9 cellular contexts compared by ENCODE assay signal in genomic region chr4:81469774-81470455, GRCh38. TPM values are rescaled to one million over a fixed set of nuclear protein-coding genes. Genes with fewer than 3 reads are reported as not detected.
A peak's percentile ranks its signal among the peaks of the same experiment; 100 is the strongest.
DNase-seq lines count a peak whose midpoint lies in the region; ATAC-seq and TF ChIP-seq lines count a peak whose summit lies in the region.
"Had no signal": no experiment of that assay in that cellular context is flagged by ENCODE, and none has a peak within 500 bp of the region (broad histone marks: within the 10 kb centered on the region; RNA-seq: fewer than 3 reads in every experiment).

No MANE protein-coding gene starts in this region.

- 19 to 26% (median 24%) methylated on average over 7 of the region's 7 CpGs for WGBS in heart left ventricle, 4 donors

- peaks cover 43% of the 10 kb centered on the region for H3K27me3 Mint-ChIP-seq in mesothelial cell of epicardium (ENCODE audit: low read depth)

- H3K9me3 ChIP-seq in heart left ventricle (no peaks in the 10 kb centered on the region), upper lobe of right lung (no peaks in the 10 kb centered on the region), SJCRH30 (replicated peaks) (no peaks in the 10 kb centered on the region)

- TF ChIP-seq CTCF in heart left ventricle (IDR thresholded peaks at IDR 0.05) = no peak
- TF ChIP-seq CTCF in mesothelial cell of epicardium (IDR thresholded peaks at IDR 0.05; ENCODE audit: unreplicated experiment) = no peak
- TF ChIP-seq CTCF in upper lobe of right lung (IDR thresholded peaks at IDR 0.05) = no peak

- ATAC-seq in heart left ventricle (no peak), upper lobe of right lung (no peak)

- no peaks in the 10 kb centered on the region for H3K36me3 ChIP-seq in heart left ventricle
- no peaks in the 10 kb centered on the region for H3K36me3 ChIP-seq in upper lobe of right lung
- no peaks in the 10 kb centered on the region for H3K36me3 ChIP-seq in SJCRH30

- peak overlapping the region; percentile 77 for H3K4me3 Mint-ChIP-seq in mesothelial cell of epicardium

- intact Hi-C loops in heart left ventricle (cut with DNase I) = loop anchor here in 5 of 10 donors (2.0 to 10.0 kb wide), 11 partner anchors 63 to 795 kb away; no protein-coding TSS in a partner anchor
- intact Hi-C loops in cardiac septum (cut with DNase I) = loop anchor here (5.0 to 10.0 kb wide), 6 partner anchors 97 to 815 kb away; no protein-coding TSS in a partner anchor
- intact Hi-C loops in upper lobe of right lung (cut with DNase I) = loop anchor here (5.0 kb wide), 1 partner anchor 372 kb away; no protein-coding TSS in a partner anchor

- peak overlapping the region; percentile 3 for H3K27ac Mint-ChIP-seq in mesothelial cell of epicardium

- no peaks in the 10 kb centered on the region for H3K36me3 Mint-ChIP-seq in mesothelial cell of epicardium

- no peak for TF ChIP-seq POLR2A in heart left ventricle (IDR thresholded peaks at IDR 0.05)

- H3K27me3 ChIP-seq in heart left ventricle = no peaks in the 10 kb centered on the region
- H3K27me3 ChIP-seq in upper lobe of right lung = no peaks in the 10 kb centered on the region
- peaks cover 19% of the 10 kb centered on the region; the same call in 1 of the 2 replicates for H3K27me3 ChIP-seq in SJCRH30

- H3K4me1 ChIP-seq in heart left ventricle (peaks cover 0 to 46% (median 22%) of the 10 kb centered on the region in 12 donors), upper lobe of right lung (peaks cover 43% of the 10 kb centered on the region), SJCRH30 (peaks cover 3% of the 10 kb centered on the region; the same call in 1 of the 2 replicates)

- H3K4me1 Mint-ChIP-seq in mesothelial cell of epicardium = peaks cover 53% of the 10 kb centered on the region

- H3K4me3 ChIP-seq in heart left ventricle (peak overlapping the region; percentile 70 to 96 (median 87)), upper lobe of right lung (peak overlapping the region; percentile 94), SJCRH30 (no peak overlapping the region)

- no peak for DNase-seq in heart left ventricle
- no peak for DNase-seq in cardiac septum (ENCODE audit: low spot score)
- no peak for DNase-seq in caudate nucleus (lab: John Stamatoyannopoulos, UW)
- no peak for DNase-seq in mesothelial cell of epicardium (ENCODE audit: low spot score in 2 of 2, unreplicated experiment in 2 of 2)
- DNase-seq in upper lobe of right lung = no peak
- DNase-seq in H4 (ENCODE audit: low spot score) = no peak
- no peak for DNase-seq in NCI-H1105 (lab: John Stamatoyannopoulos, UW)
- no peak for DNase-seq in SJCRH30
- DNase-seq: NCI-H524 treated with DMSO at 0.1 percent for 48 hours had no signal

- no peaks in the 10 kb centered on the region for H3K9me3 Mint-ChIP-seq in mesothelial cell of epicardium

- H3K27ac ChIP-seq in heart left ventricle = peak overlapping the region in 10 of 12 donors; percentile 79 to 94 (median 88)
- peak overlapping the region; percentile 91 for H3K27ac ChIP-seq in caudate nucleus (ENCODE audit: low read depth, low read length)
- H3K27ac ChIP-seq in upper lobe of right lung = peak overlapping the region; percentile 95
- no peak overlapping the region for H3K27ac ChIP-seq in SJCRH30

RNA-seq across cellular contexts. Expression of gene RASGEF1B, which starts 1.8 kb away (rescaled TPM):
- total RNA-seq in heart left ventricle (10 to 100 TPM in 1 of 9 donors, 1 to 10 TPM in 8; 1.8 to 11.9 (median 3.2) TPM), cardiac septum (2.4 TPM), mesothelial cell of epicardium (6.8 to 7.2 TPM (median 7.2 TPM) in 3 replicates), upper lobe of right lung (45.1 TPM)
- 1 to 10 TPM; 1.5 to 2.5 TPM for polyA plus RNA-seq in heart left ventricle
- total RNA-seq in H4 (2014; rRNA removed; shearing (Covaris generic)) = 0.25 and 1.1 TPM in 2 replicates
- total RNA-seq in SJCRH30 (2014; rRNA removed; shearing (Covaris generic)) = 0.10 and 0.28 TPM in 2 replicates
